20 cellular contexts compared by ENCODE assay signal in genomic region chr3:31357451-31357850, GRCh38.
"Had no signal": no experiment of that assay in that cellular context is flagged by ENCODE, and none has a peak within 500 bp of the region (broad histone marks: within the 10 kb centered on the region; RNA-seq: fewer than 3 reads in every experiment).

No MANE protein-coding gene starts in this region.

- H2AFZ ChIP-seq: hepatocyte, neural progenitor cell had no signal

- H3K79me2 ChIP-seq: hepatocyte had no signal

- H3K27me3 ChIP-seq: dorsolateral prefrontal cortex, hepatocyte, neural progenitor cell, right lobe of liver, tibial nerve, uterus had no signal

- H3K27me3 Mint-ChIP-seq: activated naive CD8-positive, alpha-beta T cell; naive thymus-derived CD4-positive, alpha-beta T cell; stimulated activated naive B cell treated with anti-CD40 and anti-IgM and Interleukin-4, amounts not matched to agents 10 μg/mL and 1 μg/mL and 100 μg/mL, for 72 hours had no signal

- H3K36me3 Mint-ChIP-seq: brain, neural progenitor cell had no signal

- H3K9ac ChIP-seq: neural progenitor cell had no signal

- ATAC-seq: stimulated activated naive B cell treated with anti-CD40 and anti-IgM and Interleukin-4, amounts not matched to agents 10 μg/mL and 1 μg/mL and 100 μg/mL, for 72 hours had no signal

- H3K36me3 ChIP-seq: neural progenitor cell, tibial nerve, uterus had no signal

- H3K9me3 ChIP-seq: right lobe of liver, uterus had no signal

- DNase-seq: activated CD4-positive, alpha-beta T cell treated with anti-CD3 and anti-CD28 coated beads for 1 hour; activated CD8-positive, alpha-beta memory T cell treated with anti-CD3 and anti-CD28 coated beads for 24 hours; activated CD8-positive, alpha-beta memory T cell treated with anti-CD3 and anti-CD28 coated beads, Interleukin-2, amount 50 U/mL, for 48 hours; central memory CD4-positive, alpha-beta T cell; dorsolateral prefrontal cortex; foreskin fibroblast; mesenchymal stem cell; naive thymus-derived CD4-positive, alpha-beta T cell; stimulated activated naive B cell treated with anti-CD40 and anti-IgM and Interleukin-4, amounts not matched to agents 10 μg/mL and 1 μg/mL and 100 μg/mL, for 72 hours; substantia nigra; uterus had no signal

- H3K4me3 ChIP-seq: dorsolateral prefrontal cortex, hepatocyte, neural progenitor cell, right lobe of liver, smooth muscle cell, tibial nerve, uterus had no signal

- H3K27ac ChIP-seq: dorsolateral prefrontal cortex, hepatocyte, neural progenitor cell, right lobe of liver, tibial nerve, uterus had no signal

- H3K4me2 ChIP-seq: hepatocyte, neural progenitor cell, smooth muscle cell had no signal

- H3K4me3 Mint-ChIP-seq: activated naive CD8-positive, alpha-beta T cell; brain; naive thymus-derived CD4-positive, alpha-beta T cell; neural progenitor cell; stimulated activated naive B cell treated with anti-CD40 and anti-IgM and Interleukin-4, amounts not matched to agents 10 μg/mL and 1 μg/mL and 100 μg/mL, for 72 hours; T-helper 1 cell treated with Interleukin-12 subunit alpha and Interleukin-12 subunit beta and Interleukin-4 antibody, amounts not matched to agents 30 μg/mL and 1 μg/mL, for 36 hours had no signal

- H3K27ac Mint-ChIP-seq: activated naive CD8-positive, alpha-beta T cell; activated T-helper 2 cell treated with anti-CD3 and anti-CD28 coated beads, Interferon-gamma antibody, Interleukin-2, Interleukin-4, amounts not matched to agents 10 μg/mL and 5 μg/mL and 100 μg/mL, durations not matched to agents 14 hours and 24 hours and 36 hours; brain; neural progenitor cell; stimulated activated naive B cell treated with anti-CD40 and anti-IgM and Interleukin-4, amounts not matched to agents 10 μg/mL and 1 μg/mL and 100 μg/mL, for 72 hours had no signal

- H3K4me1 ChIP-seq: right lobe of liver, uterus had no signal
